8 cellular contexts compared by ENCODE assay signal in genomic region chr4:185115827-185116232, GRCh38. TPM values are rescaled to one million over a fixed set of nuclear protein-coding genes. Genes with fewer than 3 reads are reported as not detected.
DNase-seq lines count a peak whose midpoint lies in the region; ATAC-seq, FAIRE-seq and TF ChIP-seq lines count a peak whose summit lies in the region.

No MANE protein-coding gene starts in this region.

- peak overlapping the region; percentile 37 to 62 for H3K9ac ChIP-seq in kidney (ENCODE audit: low read length in 2 of 2)

- in situ Hi-C loops in astrocyte of the cerebellum (cut with HindIII; ENCODE audit: low sequenced_read_pairs) = no loop called here

- no peak for FAIRE-seq in kidney (lab: Jason Lieb, UNC)

- peak overlapping the region; percentile 58 to 73 for H3K27ac ChIP-seq in kidney (ENCODE audit: low read depth in 2 of 2, low read length in 2 of 2)
- no peak overlapping the region for H3K27ac ChIP-seq in upper lobe of right lung
- no peak overlapping the region for H3K27ac ChIP-seq in naive thymus-derived CD4-positive, alpha-beta T cell (ENCODE audit: low read depth, low read length)

- TF ChIP-seq CTCF in astrocyte of the cerebellum (IDR thresholded peaks at IDR 0.05; ENCODE audit: low read depth, low read length, missing control alignments) (no peak), kidney (IDR thresholded peaks at IDR 0.05; ENCODE audit: borderline replicate concordance, extremely low read depth, insufficient read depth) (no peak), upper lobe of right lung (IDR thresholded peaks at IDR 0.05) (no peak)

- no peak overlapping the region for H3K4me3 Mint-ChIP-seq in naive thymus-derived CD4-positive, alpha-beta T cell

- H3K27me3 ChIP-seq in upper lobe of right lung = peaks cover 3% of the 10 kb centered on the region
- H3K27me3 ChIP-seq in naive thymus-derived CD4-positive, alpha-beta T cell (ENCODE audit: control insufficient read depth in 2 of 2, insufficient read depth in 2 of 2, low read length in 2 of 2) = no peaks in the 10 kb centered on the region

- H3K27ac Mint-ChIP-seq in naive thymus-derived CD4-positive, alpha-beta T cell = no peak overlapping the region

- H3K4me3 ChIP-seq in astrocyte of the cerebellum (ENCODE audit: low read depth, low read length) (no peak overlapping the region), kidney (ENCODE audit: low read length in 2 of 2) (peak overlapping the region in 1 of 2 donors; percentile 29), upper lobe of right lung (no peak overlapping the region)
- H3K4me3 ChIP-seq in naive thymus-derived CD4-positive, alpha-beta T cell (ENCODE audit: low read length) = no peak overlapping the region

- DNase-seq in NCI-H146 (lab: John Stamatoyannopoulos, UW) = peak; percentile 26
- no peak for DNase-seq in NCI-H146 treated with DMSO at 0.1 percent for 48 hours (lab: John Stamatoyannopoulos, UW; ENCODE audit: unreplicated experiment)
- DNase-seq in astrocyte of the cerebellum (ENCODE audit: low read depth) = peak; percentile 43
- DNase-seq in kidney = peak; percentile 87
- DNase-seq in upper lobe of right lung = peak; percentile 69
- no peak for DNase-seq in naive thymus-derived CD4-positive, alpha-beta T cell

- H3K4me1 Mint-ChIP-seq in naive thymus-derived CD4-positive, alpha-beta T cell = peaks cover 0 to 2% (median 0%) of the 10 kb centered on the region in 7 donors

- H3K27me3 Mint-ChIP-seq in naive thymus-derived CD4-positive, alpha-beta T cell = peaks cover 0 to 56% (median 12%) of the 10 kb centered on the region in 5 donors

- H3K36me3 ChIP-seq in kidney (ENCODE audit: control insufficient read depth in 1 of 2, insufficient read depth in 2 of 2, low read length in 2 of 2) = no peaks in the 10 kb centered on the region
- H3K36me3 ChIP-seq in upper lobe of right lung = no peaks in the 10 kb centered on the region
- H3K36me3 ChIP-seq in naive thymus-derived CD4-positive, alpha-beta T cell (ENCODE audit: control insufficient read depth in 2 of 3, insufficient read depth in 3 of 3, low read length in 3 of 3) = no peaks in the 10 kb centered on the region

- POLR2A ChIA-PET in naive thymus-derived CD4-positive, alpha-beta T cell (lab: Charles Lee) = no interaction called here

- H3K9me3 Mint-ChIP-seq in naive thymus-derived CD4-positive, alpha-beta T cell = no peaks in the 10 kb centered on the region

- intact Hi-C loops in kidney (cut with DNase I) = no loop called here
- intact Hi-C loops in upper lobe of right lung (cut with DNase I) = no loop called here
- intact Hi-C loops in naive thymus-derived CD4-positive, alpha-beta T cell (cut with micrococcal nuclease) = no loop called here

- CTCF ChIA-PET in naive thymus-derived CD4-positive, alpha-beta T cell (lab: Charles Lee) = interaction anchor here (1.3 kb wide), 1 partner anchor 19 kb away, joined by 3 read pairs; no protein-coding TSS in a partner anchor

- H3K36me3 Mint-ChIP-seq in naive thymus-derived CD4-positive, alpha-beta T cell = no peaks in the 10 kb centered on the region

- peak; percentile 89 for ATAC-seq in upper lobe of right lung
- no peak for ATAC-seq in GM19395 (IDR thresholded peaks at IDR 0.05; ENCODE audit: unreplicated experiment)
- ATAC-seq in naive thymus-derived CD4-positive, alpha-beta T cell = no peak
- no peak for ATAC-seq in GM21825 (IDR thresholded peaks at IDR 0.05; ENCODE audit: unreplicated experiment)

- H3K9me3 ChIP-seq in kidney (ENCODE audit: control insufficient read depth in 1 of 2, low read length in 2 of 2) = no peaks in the 10 kb centered on the region
- H3K9me3 ChIP-seq in upper lobe of right lung = no peaks in the 10 kb centered on the region
- no peaks in the 10 kb centered on the region for H3K9me3 ChIP-seq in naive thymus-derived CD4-positive, alpha-beta T cell (ENCODE audit: control insufficient read depth in 2 of 3, low read length in 3 of 3)

- H3K4me1 ChIP-seq in kidney (ENCODE audit: control insufficient read depth in 1 of 2, insufficient read depth in 1 of 2, low read depth in 1 of 2, low read length in 2 of 2) = peaks cover 9 to 13% of the 10 kb centered on the region in 2 donors
- H3K4me1 ChIP-seq in upper lobe of right lung = peaks cover 9% of the 10 kb centered on the region
- H3K4me1 ChIP-seq in naive thymus-derived CD4-positive, alpha-beta T cell (ENCODE audit: control insufficient read depth in 2 of 2, insufficient read depth in 2 of 2, low read length in 2 of 2) = no peaks in the 10 kb centered on the region

RNA-seq across cellular contexts. Expression of gene SLC25A4, which starts 27.2 kb away (rescaled TPM):
- total RNA-seq in kidney = 41.2 TPM
- 148 TPM for polyA plus RNA-seq in kidney (ENCODE audit: insufficient read depth, low read depth, low replicate concordance)
- 40.3 TPM for total RNA-seq in upper lobe of right lung
- 1 to 10 TPM in 4 of 5 experiments, under 1 TPM in 1; 0.60 to 7.2 (median 4.9) TPM for total RNA-seq in naive thymus-derived CD4-positive, alpha-beta T cell
- polyA plus RNA-seq in naive thymus-derived CD4-positive, alpha-beta T cell = 1 to 10 TPM; 2.7 to 3.8 TPM

Comparison
In these comparisons a context has a peak if more than half of its experiments do, and no peak if none do; other contexts are left out.
1. DNase-seq: peak in NCI-H146 (single experiment), astrocyte of the cerebellum (single experiment), kidney (single experiment) and upper lobe of right lung (single experiment); none in NCI-H146 treated with DMSO at 0.1 percent for 48 hours (single experiment) and naive thymus-derived CD4-positive, alpha-beta T cell (0 of 9).
2. H3K27ac ChIP-seq: peak in kidney (2 of 2); none in upper lobe of right lung (single experiment) and naive thymus-derived CD4-positive, alpha-beta T cell (single experiment).